In the genomic region with DNA sequence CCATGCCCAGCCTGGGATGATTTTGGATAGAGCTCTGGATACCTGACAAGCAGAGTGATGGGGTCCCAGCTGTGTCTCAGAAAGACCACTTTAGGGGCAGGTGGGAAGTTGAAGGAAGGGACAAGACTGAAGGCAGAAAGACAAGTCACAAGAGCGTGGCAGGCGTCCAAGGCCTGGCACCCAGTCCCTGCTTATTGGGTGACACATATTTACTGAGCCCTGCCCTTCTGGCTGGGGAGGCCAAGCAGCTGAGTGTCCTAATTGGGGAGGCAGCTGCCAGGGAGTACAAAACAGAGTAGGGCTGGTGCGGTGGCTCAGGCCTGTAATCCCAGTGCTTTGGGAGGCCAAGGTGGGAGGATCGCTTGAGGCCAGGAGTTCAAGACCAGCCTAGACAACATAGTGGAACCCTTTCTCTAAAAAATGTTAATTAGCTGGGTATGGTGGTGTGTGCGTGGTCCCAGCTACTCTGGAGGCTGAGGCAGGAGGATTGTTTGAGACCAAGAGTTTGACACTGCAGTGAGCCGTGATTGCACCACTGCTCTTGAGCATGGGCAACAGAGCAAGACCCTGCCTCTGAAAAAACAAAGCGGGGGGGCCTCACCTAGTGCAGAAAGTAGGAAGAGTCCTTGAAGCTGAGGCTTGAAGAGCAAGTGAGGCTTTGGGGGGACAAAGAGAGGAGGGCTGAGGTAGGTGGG, we compare ENCODE assay signal across 11 cellular contexts. TPM values are rescaled to one million over a fixed set of nuclear protein-coding genes. Genes with fewer than 3 reads are reported as not detected.
A peak's percentile ranks its signal among the peaks of the same experiment; 100 is the strongest.
DNase-seq lines count a peak whose midpoint lies in the region; ATAC-seq and TF ChIP-seq lines count a peak whose summit lies in the region.
"Had no signal": no experiment of that assay in that cellular context is flagged by ENCODE, and none has a peak within 500 bp of the region (broad histone marks: within the 10 kb centered on the region; RNA-seq: fewer than 3 reads in every experiment).

No MANE protein-coding gene starts in this region.

- TF ChIP-seq CTCF in HFFc6 (IDR thresholded peaks at IDR 0.05) (no peak), MCF 10A (IDR thresholded peaks at IDR 0.05; ENCODE audit: unreplicated experiment) (no peak), MM.1S (IDR thresholded peaks at IDR 0.05; ENCODE audit: low read length) (no peak)

- H3K79me2 ChIP-seq in MM.1S (ENCODE audit: low read length), result no peaks in the 10 kb centered on the region

- no peaks in the 10 kb centered on the region for H3F3A ChIP-seq in MM.1S (ENCODE audit: insufficient read depth, low read length)

- peaks cover 0 to 10% of the 10 kb centered on the region in 2 donors for H3K4me1 ChIP-seq in naive thymus-derived CD4-positive, alpha-beta T cell (ENCODE audit: control insufficient read depth in 2 of 2, insufficient read depth in 2 of 2, low read length in 2 of 2)
- H3K4me1 ChIP-seq in MM.1S (ENCODE audit: low read length), result no peaks in the 10 kb centered on the region; the same call in 1 of the 2 replicates

- no peak overlapping the region for H3K4me3 ChIP-seq in naive thymus-derived CD4-positive, alpha-beta T cell (ENCODE audit: low read length)
- H3K4me3 ChIP-seq in MM.1S (ENCODE audit: low read length), result no peak overlapping the region

- 0 out of 2 replicates have a peak, but pooled peaks cover under 1% of the 10 kb centered on the region for H3K36me3 Mint-ChIP-seq in HFFc6 (ENCODE audit: low read depth)
- H3K36me3 Mint-ChIP-seq in MCF 10A (ENCODE audit: insufficient read depth, unreplicated experiment), result peaks cover 37% of the 10 kb centered on the region
- H3K36me3 Mint-ChIP-seq in naive thymus-derived CD4-positive, alpha-beta T cell, result no peaks in the 10 kb centered on the region

- no peaks in the 10 kb centered on the region for H3K9me2 ChIP-seq in MM.1S (replicated peaks; ENCODE audit: insufficient read depth, low read length)

- no peaks in the 10 kb centered on the region for H4K20me1 ChIP-seq in MM.1S (ENCODE audit: insufficient read depth, low read length)

- no peak overlapping the region for H3K4me2 ChIP-seq in MM.1S (ENCODE audit: low read depth, low read length)

- H3K4me3 Mint-ChIP-seq in HFFc6 (no peak overlapping the region; the same call in 1 of the 2 replicates), MCF 10A (ENCODE audit: unreplicated experiment) (no peak overlapping the region)
- peak overlapping the region; percentile 10 to 80 (median 57) for H3K4me3 Mint-ChIP-seq in naive thymus-derived CD4-positive, alpha-beta T cell
- H3K4me3 Mint-ChIP-seq: activated CD4-positive, alpha-beta T cell treated with anti-CD3 and anti-CD28 coated beads, Interleukin-2, amount 10 ng/mL, durations not matched to agents 7 days and 5 days had no signal

- H3K9me3 ChIP-seq in naive thymus-derived CD4-positive, alpha-beta T cell (ENCODE audit: control insufficient read depth in 2 of 3, low read length in 3 of 3), result no peaks in the 10 kb centered on the region
- no peaks in the 10 kb centered on the region for H3K9me3 ChIP-seq in MM.1S (replicated peaks; ENCODE audit: insufficient read depth, low read length)

- DNase-seq in A172 (ENCODE audit: low spot score), result peak; percentile 82
- no peak for DNase-seq in HFFc6
- peak; percentile 41 for DNase-seq in MCF 10A (ENCODE audit: unreplicated experiment)
- no peak for DNase-seq in naive thymus-derived CD4-positive, alpha-beta T cell
- no peak for DNase-seq in kidney glomerular epithelial cell (lab: John Stamatoyannopoulos, UW)
- no peak for DNase-seq in MM.1S
- no peak for DNase-seq in putamen (ENCODE audit: low spot score)
- DNase-seq in GF-D8 (lab: John Stamatoyannopoulos, UW), result no peak
- DNase-seq: activated CD4-positive, alpha-beta T cell treated with anti-CD3 and anti-CD28 coated beads, Interleukin-2, amount 10 ng/mL, durations not matched to agents 7 days and 5 days; KG1; OCI-M1 had no signal

- ATAC-seq in naive thymus-derived CD4-positive, alpha-beta T cell, result no peak

- no peak overlapping the region for H3K27ac ChIP-seq in naive thymus-derived CD4-positive, alpha-beta T cell (ENCODE audit: low read depth, low read length)
- no peak overlapping the region for H3K27ac ChIP-seq in MM.1S (ENCODE audit: low read length)

- H2AFZ ChIP-seq in MM.1S (ENCODE audit: low read length), result no peak overlapping the region

- H3K27me3 ChIP-seq in naive thymus-derived CD4-positive, alpha-beta T cell (ENCODE audit: control insufficient read depth in 2 of 2, insufficient read depth in 2 of 2, low read length in 2 of 2), result no peaks in the 10 kb centered on the region
- no peaks in the 10 kb centered on the region for H3K27me3 ChIP-seq in MM.1S (replicated peaks; ENCODE audit: insufficient read depth, low read length)

- H3K9ac ChIP-seq in MM.1S (ENCODE audit: low read length), result no peak overlapping the region

- peaks cover 4% of the 10 kb centered on the region for H3K27me3 Mint-ChIP-seq in HFFc6 (ENCODE audit: insufficient read depth)
- no peaks in the 10 kb centered on the region for H3K27me3 Mint-ChIP-seq in MCF 10A (ENCODE audit: insufficient read depth, unreplicated experiment)
- H3K27me3 Mint-ChIP-seq in naive thymus-derived CD4-positive, alpha-beta T cell, result peaks cover 0 to 8% (median 0%) of the 10 kb centered on the region in 5 donors

- H3K4me1 Mint-ChIP-seq in HFFc6 (ENCODE audit: low read depth), result peaks cover 28% of the 10 kb centered on the region
- peaks cover 13% of the 10 kb centered on the region for H3K4me1 Mint-ChIP-seq in MCF 10A (ENCODE audit: insufficient read depth, unreplicated experiment)
- peaks cover 0 to 16% (median 12%) of the 10 kb centered on the region in 7 donors for H3K4me1 Mint-ChIP-seq in naive thymus-derived CD4-positive, alpha-beta T cell

- POLR2A ChIA-PET in MCF 10A (lab: Yijun Ruan, JAX), result interaction anchor here (0.6 to 0.8 kb wide), 2 partner anchors 14 to 18 kb away, joined by 3 to 4 read pairs; no protein-coding TSS in a partner anchor
- POLR2A ChIA-PET in naive thymus-derived CD4-positive, alpha-beta T cell (lab: Charles Lee), result no interaction called here

- H3K36me3 ChIP-seq in naive thymus-derived CD4-positive, alpha-beta T cell (ENCODE audit: control insufficient read depth in 2 of 3, insufficient read depth in 3 of 3, low read length in 3 of 3), result no peaks in the 10 kb centered on the region
- H3K36me3 ChIP-seq in MM.1S (replicated peaks; ENCODE audit: insufficient read depth, low read length), result no peaks in the 10 kb centered on the region

- no peaks in the 10 kb centered on the region for H3K9me3 Mint-ChIP-seq in HFFc6
- H3K9me3 Mint-ChIP-seq in MCF 10A (ENCODE audit: unreplicated experiment), result no peaks in the 10 kb centered on the region
- no peaks in the 10 kb centered on the region for H3K9me3 Mint-ChIP-seq in naive thymus-derived CD4-positive, alpha-beta T cell
- H3K9me3 Mint-ChIP-seq: activated CD4-positive, alpha-beta T cell treated with anti-CD3 and anti-CD28 coated beads, Interleukin-2, amount 10 ng/mL, durations not matched to agents 7 days and 5 days had no signal

- intact Hi-C loops in MCF 10A (cut with micrococcal nuclease), result no loop called here
- intact Hi-C loops in naive thymus-derived CD4-positive, alpha-beta T cell (cut with micrococcal nuclease), result no loop called here

- H3K27ac Mint-ChIP-seq in HFFc6, result peak overlapping the region; percentile 18; the same call in 1 of the 2 replicates
- H3K27ac Mint-ChIP-seq in MCF 10A (ENCODE audit: low read depth, unreplicated experiment), result peak overlapping the region; percentile 77
- peak overlapping the region in 5 of 9 donors; percentile 22 to 69 (median 53) for H3K27ac Mint-ChIP-seq in naive thymus-derived CD4-positive, alpha-beta T cell

- no TSS peak for BruUV-seq in MCF 10A (replicated peaks; lab: Mats Ljungman, UMichigan)

- CTCF ChIA-PET in MCF 10A (lab: Yijun Ruan, JAX), result interaction anchor here (1.0 kb wide), 1 partner anchor 8 kb away, joined by 3 read pairs; no protein-coding TSS in a partner anchor
- CTCF ChIA-PET in naive thymus-derived CD4-positive, alpha-beta T cell (lab: Charles Lee), result no interaction called here

RNA-seq across cellular contexts. Expression of a gene that starts 53.0 kb away (rescaled TPM):
- 178 and 188 TPM in 2 replicates for total RNA-seq in A172 (2014; rRNA removed; shearing (Covaris generic))
- total RNA-seq in HFFc6 (2021; fragmentation: NEBNext Ultra II Directional; extraction: Animal tissue kit (Norgen Biotek cat#: 25700)), result 100 to 1,000 TPM; 139 to 152 (median 151) TPM
- 130 and 152 TPM in 2 replicates for total RNA-seq in MCF 10A (2022)
- 100 to 1,000 TPM; 135 to 177 (median 167) TPM for total RNA-seq in naive thymus-derived CD4-positive, alpha-beta T cell
- polyA plus RNA-seq in naive thymus-derived CD4-positive, alpha-beta T cell, result 10 to 100 TPM; 51.1 to 65.4 TPM

Comparison
In these comparisons a context has a peak if more than half of its experiments do, and no peak if none do; other contexts are left out.
1. DNase-seq: peak in A172 (single experiment) and MCF 10A (single experiment); none in HFFc6 (single experiment), naive thymus-derived CD4-positive, alpha-beta T cell (0 of 9), kidney glomerular epithelial cell (single experiment), MM.1S (single experiment), putamen (single experiment) and GF-D8 (single experiment).
2. H3K27ac Mint-ChIP-seq: peak in every context shown above with its lines; median percentile 77 in MCF 10A; 53 in naive thymus-derived CD4-positive, alpha-beta T cell; 18 in HFFc6.
3. H3K4me3 Mint-ChIP-seq: peak in naive thymus-derived CD4-positive, alpha-beta T cell (10 of 10); none in HFFc6 (single experiment) and MCF 10A (single experiment).